11 cellular contexts compared by ENCODE assay signal in genomic region chr3:17456650-17457049, GRCh38.
"Had no signal": no experiment of that assay in that cellular context is flagged by ENCODE, and none has a peak within 500 bp of the region (broad histone marks: within the 10 kb centered on the region; RNA-seq: fewer than 3 reads in every experiment).

No MANE protein-coding gene starts in this region.

- H3K4me1 Mint-ChIP-seq: GM23338, H9 had no signal

- H3K4me3 Mint-ChIP-seq: GM23338, H9, HFFc6 had no signal

- H3K27ac ChIP-seq: GM23248 had no signal

- H3K4me2 ChIP-seq: GM23338 had no signal

- H3K27ac Mint-ChIP-seq: GM23338, H9, HFFc6 had no signal

- DNase-seq: GM23248, GOT3, H7, H9, HCEC 1CT, HFFc6 had no signal

- H3K9me3 Mint-ChIP-seq: HFFc6 had no signal

- FAIRE-seq: H1, H54 had no signal

- H3K9me3 ChIP-seq: HAP-1 had no signal

- H3K9ac ChIP-seq: GM23248 had no signal

- H3K4me1 ChIP-seq: HAP-1 had no signal

- H2AFZ ChIP-seq: GM23248, GM23338 had no signal

- H3K4me3 ChIP-seq: GM23248, GM23338, HAP-1 had no signal

- ATAC-seq: GM23338, HCT116 had no signal

- H3K36me3 ChIP-seq: HAP-1 had no signal
